In genomic region chr4:8761167-8761823, GRCh38 we compare ENCODE assay signal across 1 cellular context.
TF ChIP-seq lines count a peak whose summit lies in the region.

No MANE protein-coding gene starts in this region.

TF ChIP-seq in HepG2, 621 proteins besides CTCF, POLR2A, EP300 and RAD21 (continued from another document):
- TF ChIP-seq ZBED4 (CRISPR knock-in tag; IDR thresholded peaks at IDR 0.05; ENCODE audit: borderline replicate concordance) (no peak), ZNF468 (CRISPR knock-in tag; IDR thresholded peaks at IDR 0.05) (no peak), ZNF343 (CRISPR knock-in tag; IDR thresholded peaks at IDR 0.05) (no peak), JUN (CRISPR knock-in tag; IDR thresholded peaks at IDR 0.05) (no peak), TAF1 (CRISPR knock-in tag; IDR thresholded peaks at IDR 0.05) (no peak), PCBP2 (optimal IDR thresholded peaks at IDR 0.05; ENCODE audit: low read depth, low read length, poor library complexity, severe bottlenecking) (no peak), ZNF773 (CRISPR knock-in tag; IDR thresholded peaks at IDR 0.05; ENCODE audit: borderline replicate concordance) (no peak), HDAC6 (IDR thresholded peaks at IDR 0.05; ENCODE audit: low read depth, low read length) (no peak), ZFP82 (CRISPR knock-in tag; IDR thresholded peaks at IDR 0.05; ENCODE audit: borderline replicate concordance) (no peak), CENPBD1 (CRISPR knock-in tag; IDR thresholded peaks at IDR 0.05; ENCODE audit: borderline replicate concordance, low read depth) (no peak), HNRNPK (IDR thresholded peaks at IDR 0.05; ENCODE audit: low read depth, low read length, poor library complexity, severe bottlenecking) (no peak), ZNF616 (CRISPR knock-in tag; IDR thresholded peaks at IDR 0.05; ENCODE audit: low read depth) (no peak)
TF ChIP-seq in HepG2: peak in this region for 0.
